Comparison of ENCODE assay signal across 8 cellular contexts in the genomic region with DNA sequence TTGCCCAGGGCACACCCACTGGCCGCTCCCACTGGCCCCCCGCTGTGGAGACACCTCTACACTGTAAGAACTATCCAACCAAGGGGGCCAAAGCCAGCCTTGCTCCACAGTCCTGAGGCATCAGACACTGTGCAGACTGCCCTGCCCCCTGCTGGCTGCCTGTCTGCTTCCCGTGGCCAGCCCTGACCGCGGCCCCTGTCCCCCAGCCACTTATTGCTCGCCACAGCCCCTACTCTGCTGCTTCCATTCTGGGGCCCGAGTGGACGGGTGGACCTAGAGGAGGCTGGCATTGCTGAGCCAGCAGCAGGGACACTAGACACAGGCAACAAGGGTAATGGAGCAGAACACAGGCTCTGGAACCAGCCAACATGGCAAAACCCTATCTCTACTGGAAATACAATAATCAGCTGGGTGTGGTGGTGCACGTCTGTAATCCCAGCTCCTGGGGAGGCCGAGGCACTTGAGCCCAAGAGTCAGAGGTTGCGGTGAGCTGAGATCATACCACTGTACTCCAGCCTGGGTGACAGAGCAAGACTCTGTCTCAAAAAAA. TPM values are rescaled to one million over a fixed set of nuclear protein-coding genes. Genes with fewer than 3 reads are reported as not detected.
A peak's percentile ranks its signal among the peaks of the same experiment; 100 is the strongest.
DNase-seq lines count a peak whose midpoint lies in the region; ATAC-seq, FAIRE-seq and TF ChIP-seq lines count a peak whose summit lies in the region.

No MANE protein-coding gene starts in this region.

- ATAC-seq in right cardiac atrium = peak; percentile 66 to 76
- ATAC-seq in HG03135 (IDR thresholded peaks at IDR 0.05; ENCODE audit: unreplicated experiment) = no peak
- ATAC-seq in HG02885 (IDR thresholded peaks at IDR 0.05; ENCODE audit: poor library complexity, unreplicated experiment) = no peak

- H3K27ac ChIP-seq in 22Rv1 (no peak overlapping the region), right cardiac atrium (ENCODE audit: low read length) (no peak overlapping the region)

- intact Hi-C loops in right cardiac atrium (cut with DNase I) = no loop called here

- peak; percentile 75 for TF ChIP-seq CTCF in 22Rv1 (IDR thresholded peaks at IDR 0.05)

- H3K4me3 ChIP-seq in NT2/D1 (ENCODE audit: insufficient read length, low read depth) (no peak overlapping the region), right cardiac atrium (ENCODE audit: low read length) (no peak overlapping the region)

- peaks cover 2% of the 10 kb centered on the region for H3K36me3 ChIP-seq in NT2/D1 (ENCODE audit: insufficient read depth, insufficient read length, low read length)

- no peak for FAIRE-seq in GM18507 (lab: Jason Lieb, UNC)

- WGBS in right cardiac atrium = 38% methylated on average over 11 of the region's 11 CpGs

- no peak overlapping the region for H3K9ac ChIP-seq in NT2/D1 (ENCODE audit: insufficient read length, low read depth)

- no peaks in the 10 kb centered on the region for H3K9me3 ChIP-seq in NT2/D1 (ENCODE audit: insufficient read depth, low read length)
- no peaks in the 10 kb centered on the region for H3K9me3 ChIP-seq in right cardiac atrium (ENCODE audit: control insufficient read depth, low read length)

- H3K27me3 ChIP-seq in NT2/D1 (ENCODE audit: insufficient read depth, insufficient read length) (no peaks in the 10 kb centered on the region), right cardiac atrium (ENCODE audit: control insufficient read depth, insufficient read depth) (no peaks in the 10 kb centered on the region)

- H3K4me1 ChIP-seq in NT2/D1 (ENCODE audit: insufficient read depth, insufficient read length) (peaks cover 16% of the 10 kb centered on the region), right cardiac atrium (ENCODE audit: control insufficient read depth, insufficient read depth, low read length) (no peaks in the 10 kb centered on the region)

- DNase-seq in GM18507 (ENCODE audit: extremely low spot score, insufficient read length, low read depth) (peak; percentile 22), NT2/D1 (ENCODE audit: low read depth, low spot score) (peak; percentile 9), activated gamma-delta T cell treated with Interleukin-2 at 50 U/mL for 16 hours (peak; percentile 44), right cardiac atrium (peak; percentile 47 to 82 (median 80))
- peak; percentile 25 to 37 (median 29) for DNase-seq in stimulated activated CD4-positive, alpha-beta T cell treated with anti-CD3 and anti-CD28 coated beads, Interleukin-1b, Interleukin-23, amount 100 ng/mL, for 24 hours (ENCODE audit: low read depth in 4 of 4, low spot score in 1 of 4)

RNA-seq across cellular contexts. Expression of a gene that starts 19.7 kb away (rescaled TPM):
- total RNA-seq in right cardiac atrium = 10 to 100 TPM in 1 of 4 donors, 1 to 10 TPM in 3; 4.6 to 11.2 (median 7.4) TPM
- 2.0 TPM for polyA plus RNA-seq in right cardiac atrium

Comparison
In these comparisons a context has a peak if more than half of its experiments do, and no peak if none do; other contexts are left out.
1. DNase-seq: peak in every context shown above with its lines; median percentile 80 in right cardiac atrium; 44 in activated gamma-delta T cell treated with Interleukin-2 at 50 U/mL for 16 hours; 29 in stimulated activated CD4-positive, alpha-beta T cell treated with anti-CD3 and anti-CD28 coated beads, Interleukin-1b, Interleukin-23, amount 100 ng/mL, for 24 hours; 22 in GM18507; 9 in NT2/D1.
2. ATAC-seq: peak in right cardiac atrium (2 of 2); none in HG03135 (single experiment) and HG02885 (single experiment).